ENCODE assay signal across 8 cellular contexts in the genomic region with DNA sequence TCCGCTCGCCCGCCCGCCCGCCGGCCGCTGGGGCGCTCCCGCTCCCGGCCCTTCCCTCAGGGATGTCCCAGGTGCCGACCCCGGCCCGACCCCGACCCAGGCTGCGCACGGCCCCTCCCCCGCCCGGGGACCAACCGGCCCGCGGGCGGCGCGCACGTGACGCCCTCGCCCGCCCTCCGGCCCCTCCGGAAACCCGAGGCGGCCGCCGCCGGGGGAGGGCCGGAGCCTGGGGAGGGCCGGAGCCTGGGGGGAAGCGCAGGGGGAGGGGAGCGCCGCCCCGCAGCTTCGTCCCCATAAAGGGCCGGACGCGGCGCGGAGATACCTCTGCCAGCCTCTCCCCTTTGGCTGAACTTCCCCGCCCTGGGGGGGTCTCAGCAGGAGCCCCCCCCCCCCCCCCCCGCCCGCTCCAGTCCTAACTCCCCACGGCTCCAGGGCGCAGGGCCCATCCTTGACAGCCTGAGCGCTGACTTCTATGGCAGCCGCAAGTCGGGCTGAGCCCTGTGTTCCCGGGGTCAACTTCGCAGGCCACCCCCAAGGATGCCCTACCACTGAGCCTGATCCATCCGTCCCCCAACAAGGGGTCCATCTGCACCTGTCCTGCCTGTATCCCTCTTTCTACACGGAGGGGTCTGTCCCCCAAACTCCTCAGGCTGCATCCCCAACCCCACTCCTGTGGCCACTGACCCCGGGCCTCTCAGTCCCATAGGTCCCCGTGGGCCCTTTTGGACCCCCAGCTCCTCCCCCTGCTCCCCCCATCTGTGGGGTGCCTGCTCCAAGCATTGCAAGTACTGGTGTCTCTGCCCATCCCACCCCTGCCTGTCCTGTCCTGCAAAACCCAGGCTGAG. TPM values are rescaled to one million over a fixed set of nuclear protein-coding genes. Genes with fewer than 3 reads are reported as not detected.
DNase-seq lines count a peak whose midpoint lies in the region; ATAC-seq, FAIRE-seq and TF ChIP-seq lines count a peak whose summit lies in the region.

A gene (minus strand): TSS at position 69 of the 845 bp plus-strand sequence. CDS start 174 bp downstream, outside the sequence.

- no peak for FAIRE-seq in astrocyte (lab: Jason Lieb, UNC)

- peak within 1 kb of the TSS; percentile 54 for H3K4me3 Mint-ChIP-seq in activated CD4-positive, alpha-beta T cell treated with anti-CD3 and anti-CD28 coated beads for 36 hours
- H3K4me3 Mint-ChIP-seq in astrocyte (ENCODE audit: unreplicated experiment) = peak within 1 kb of the TSS; percentile 78
- peak within 1 kb of the TSS; percentile 70 to 73 for H3K4me3 Mint-ChIP-seq in stimulated activated naive CD8-positive, alpha-beta T cell treated with anti-CD3 and anti-CD28 coated beads, Interleukin-15, amount 100 ng/mL, for 72 hours

- H3K36me3 ChIP-seq in Karpas-422 (ENCODE audit: insufficient read depth, low read length) (no peaks in the 10 kb centered on the region; the same call in 1 of the 2 replicates), astrocyte (ENCODE audit: insufficient read depth, low read length) (no peaks in the 10 kb centered on the region)

- H3K79me2 ChIP-seq in Karpas-422 (ENCODE audit: low read length) (peaks cover 25% of the 10 kb centered on the region), astrocyte (ENCODE audit: insufficient read depth, low read length) (peaks cover 26% of the 10 kb centered on the region)

- TF ChIP-seq CTCF in astrocyte (IDR thresholded peaks at IDR 0.05; ENCODE audit: insufficient read depth, low read depth, low read length) = no peak

- CTCF ChIA-PET in activated CD4-positive, alpha-beta T cell treated with anti-CD3 and anti-CD28 coated beads for 36 hours (lab: Charles Lee) = interaction anchor here (0.7 to 1.1 kb wide), 2 partner anchors 8 to 9 kb away, joined by 3 read pairs; no protein-coding TSS in a partner anchor

- peak within 1 kb of the TSS; percentile 97 for H3K4me3 ChIP-seq in Karpas-422 (ENCODE audit: low read length)
- peak within 1 kb of the TSS; percentile 68 for H3K4me3 ChIP-seq in astrocyte (ENCODE audit: insufficient read depth, low read depth, low read length)
- peak within 1 kb of the TSS; percentile 55 for H3K4me3 ChIP-seq in iPS-18c (ENCODE audit: insufficient read depth, low read depth, low read length)

- H3K9me3 Mint-ChIP-seq in activated CD4-positive, alpha-beta T cell treated with anti-CD3 and anti-CD28 coated beads for 36 hours (ENCODE audit: low read depth) = no peaks in the 10 kb centered on the region
- H3K9me3 Mint-ChIP-seq in astrocyte (ENCODE audit: unreplicated experiment) = no peaks in the 10 kb centered on the region
- H3K9me3 Mint-ChIP-seq in stimulated activated naive CD8-positive, alpha-beta T cell treated with anti-CD3 and anti-CD28 coated beads, Interleukin-15, amount 100 ng/mL, for 72 hours = no peaks in the 10 kb centered on the region

- intact Hi-C loops in activated CD4-positive, alpha-beta T cell treated with anti-CD3 and anti-CD28 coated beads for 36 hours (cut with DNase I, micrococcal nuclease) = no loop called here

- no peak within 1 kb of the TSS for H3K27ac Mint-ChIP-seq in activated CD4-positive, alpha-beta T cell treated with anti-CD3 and anti-CD28 coated beads for 36 hours
- peak within 1 kb of the TSS; percentile 34 for H3K27ac Mint-ChIP-seq in astrocyte (ENCODE audit: unreplicated experiment)
- peak within 1 kb of the TSS in 1 of 2 donors; percentile 59 for H3K27ac Mint-ChIP-seq in stimulated activated naive CD8-positive, alpha-beta T cell treated with anti-CD3 and anti-CD28 coated beads, Interleukin-15, amount 100 ng/mL, for 72 hours

- H3K9me3 ChIP-seq in Karpas-422 (ENCODE audit: low read length) (no peaks in the 10 kb centered on the region), astrocyte (ENCODE audit: insufficient read depth, low read depth, low read length) (no peaks in the 10 kb centered on the region), iPS-18c (ENCODE audit: control insufficient read depth, insufficient read depth, low read length) (no peaks in the 10 kb centered on the region)

- H3K9me2 ChIP-seq in Karpas-422 (replicated peaks; ENCODE audit: insufficient read depth, low read length) = no peaks in the 10 kb centered on the region

- H3K9ac ChIP-seq in Karpas-422 (ENCODE audit: low read length) (peak within 1 kb of the TSS; percentile 98), astrocyte (ENCODE audit: low read length) (peak within 1 kb of the TSS; percentile 84)

- H3K27me3 Mint-ChIP-seq in activated CD4-positive, alpha-beta T cell treated with anti-CD3 and anti-CD28 coated beads for 36 hours = peaks cover 14% of the 10 kb centered on the region
- peaks cover 3% of the 10 kb centered on the region for H3K27me3 Mint-ChIP-seq in astrocyte (ENCODE audit: low read depth, unreplicated experiment)
- H3K27me3 Mint-ChIP-seq in stimulated activated naive CD8-positive, alpha-beta T cell treated with anti-CD3 and anti-CD28 coated beads, Interleukin-15, amount 100 ng/mL, for 72 hours = peaks cover 63% of the 10 kb centered on the region

- H2AFZ ChIP-seq in Karpas-422 (ENCODE audit: low read length) = no peak within 1 kb of the TSS
- peak within 1 kb of the TSS; percentile 73 for H2AFZ ChIP-seq in astrocyte (ENCODE audit: low read depth, low read length)

- POLR2A ChIA-PET in activated CD4-positive, alpha-beta T cell treated with anti-CD3 and anti-CD28 coated beads for 36 hours (lab: Charles Lee) = no interaction called here

- H4K20me1 ChIP-seq in Karpas-422 (ENCODE audit: insufficient read depth, low read depth, low read length) = no peaks in the 10 kb centered on the region
- peaks cover 13% of the 10 kb centered on the region for H4K20me1 ChIP-seq in astrocyte (ENCODE audit: insufficient read depth, low read length)

- no peak for ATAC-seq in activated CD4-positive, alpha-beta T cell treated with anti-CD3 and anti-CD28 coated beads for 36 hours
- no peak for ATAC-seq in stimulated activated naive CD8-positive, alpha-beta T cell treated with anti-CD3 and anti-CD28 coated beads, Interleukin-15, amount 100 ng/mL, for 72 hours
- no peak for ATAC-seq in GM19351 (IDR thresholded peaks at IDR 0.05; ENCODE audit: unreplicated experiment)

- no peak for DNase-seq in activated CD4-positive, alpha-beta T cell treated with anti-CD3 and anti-CD28 coated beads for 36 hours
- no peak for DNase-seq in activated CD4-positive, alpha-beta T cell treated with anti-CD3 and anti-CD28 coated beads for 1 hour
- DNase-seq in Karpas-422 (peak; percentile 90), astrocyte (ENCODE audit: low read depth) (no peak), CD1c-positive myeloid dendritic cell (ENCODE audit: extremely low spot score) (no peak)
- DNase-seq in stimulated activated naive CD8-positive, alpha-beta T cell treated with anti-CD3 and anti-CD28 coated beads, Interleukin-15, amount 100 ng/mL, for 72 hours = no peak

- no peaks in the 10 kb centered on the region for H3K27me3 ChIP-seq in Karpas-422 (ENCODE audit: low read length)
- H3K27me3 ChIP-seq in astrocyte (ENCODE audit: insufficient read depth, low read length) = no peaks in the 10 kb centered on the region

- H3K36me3 Mint-ChIP-seq in activated CD4-positive, alpha-beta T cell treated with anti-CD3 and anti-CD28 coated beads for 36 hours (ENCODE audit: low read depth) = no peaks in the 10 kb centered on the region
- peaks cover 8% of the 10 kb centered on the region for H3K36me3 Mint-ChIP-seq in astrocyte (ENCODE audit: low read depth, unreplicated experiment)

- H3K4me2 ChIP-seq in Karpas-422 (ENCODE audit: low read depth, low read length, poor library complexity, severe bottlenecking) = peak within 1 kb of the TSS; percentile 99
- peak within 1 kb of the TSS; percentile 92 for H3K4me2 ChIP-seq in astrocyte (ENCODE audit: low read length)

- H3K4me1 ChIP-seq in Karpas-422 (ENCODE audit: low read length) = peaks cover 24% of the 10 kb centered on the region
- H3K4me1 ChIP-seq in astrocyte (ENCODE audit: insufficient read depth, low read length) = peaks cover 17% of the 10 kb centered on the region

- peak within 1 kb of the TSS; percentile 79 for H3K27ac ChIP-seq in Karpas-422 (ENCODE audit: low read length)
- H3K27ac ChIP-seq in astrocyte (ENCODE audit: low read depth, low read length) = peak within 1 kb of the TSS; percentile 58

- peaks cover 5% of the 10 kb centered on the region for H3K4me1 Mint-ChIP-seq in activated CD4-positive, alpha-beta T cell treated with anti-CD3 and anti-CD28 coated beads for 36 hours
- peaks cover 7% of the 10 kb centered on the region for H3K4me1 Mint-ChIP-seq in astrocyte (ENCODE audit: low read depth, unreplicated experiment)
- peaks cover 15% of the 10 kb centered on the region for H3K4me1 Mint-ChIP-seq in stimulated activated naive CD8-positive, alpha-beta T cell treated with anti-CD3 and anti-CD28 coated beads, Interleukin-15, amount 100 ng/mL, for 72 hours

RNA-seq across cellular contexts. Expression of the gene that starts here (rescaled TPM):
- 1 to 10 TPM; 5.4 to 8.1 TPM for total RNA-seq in activated CD4-positive, alpha-beta T cell treated with anti-CD3 and anti-CD28 coated beads for 36 hours
- 45.4 and 110 TPM in 2 replicates for total RNA-seq in Karpas-422 (2014; rRNA removed; shearing (Covaris generic); ENCODE audit: low replicate concordance)
- 29.1 and 36.4 TPM in 2 replicates for total RNA-seq in astrocyte
